8 cellular contexts compared by ENCODE assay signal in genomic region chr1:169546087-169546995, GRCh38. TPM values are rescaled to one million over a fixed set of nuclear protein-coding genes. Genes with fewer than 3 reads are reported as not detected.
DNase-seq lines count a peak whose midpoint lies in the region; ATAC-seq and TF ChIP-seq lines count a peak whose summit lies in the region.

No MANE protein-coding gene starts in this region.

- peaks cover 2 to 12% of the 10 kb centered on the region in 2 donors for H3K27me3 Mint-ChIP-seq in CD8-positive, alpha-beta memory T cell

- no peak for TF ChIP-seq POLR2A in adrenal gland (IDR thresholded peaks at IDR 0.05)

- peak; percentile 87 for TF ChIP-seq CTCF in RWPE1 (conservative IDR thresholded peaks at IDR 0.05; ENCODE audit: low read depth)
- TF ChIP-seq CTCF in adrenal gland (IDR thresholded peaks at IDR 0.05), result peak; percentile 74 to 93 (median 84)

- no peaks in the 10 kb centered on the region for H3K4me1 ChIP-seq in CD8-positive, alpha-beta memory T cell (ENCODE audit: insufficient read depth, low read length)
- H3K4me1 ChIP-seq in adrenal gland (replicated peaks in 1 of 2), result no peaks in the 10 kb centered on the region

- peak overlapping the region in 1 of 8 donors; percentile 34 for H3K27ac Mint-ChIP-seq in CD8-positive, alpha-beta memory T cell

- WGBS in adrenal gland, 4 donors, result 47 to 53% (median 48%) methylated on average over 14 to 15 of the region's 15 CpGs

- CTCF ChIA-PET in CD8-positive, alpha-beta memory T cell (lab: Charles Lee), result interaction anchor here (0.5 to 2.7 kb wide), 14 partner anchors 8 to 1204 kb away, joined by 3 to 12 read pairs (median 3); partner anchors contain the start of gene SLC19A2
- CTCF ChIA-PET in RWPE1 (lab: Yijun Ruan, JAX), result interaction anchor here (0.5 to 1.6 kb wide), 15 partner anchors 12 to 1607 kb away, joined by 3 to 9 read pairs (median 4); no protein-coding TSS in a partner anchor

- peak; percentile 12 to 68 (median 60) for DNase-seq in CD8-positive, alpha-beta memory T cell
- DNase-seq in LHCN-M2 (ENCODE audit: low read depth) (peak; percentile 82), RWPE1 (ENCODE audit: low spot score) (peak; percentile 20), adrenal gland (peak; percentile 55 to 85 (median 70)), left ventricle myocardium superior (peak; percentile 26), renal cortical epithelial cell (ENCODE audit: low read depth) (peak; percentile 76)

- no peaks in the 10 kb centered on the region for H3K9me3 Mint-ChIP-seq in CD8-positive, alpha-beta memory T cell

- intact Hi-C loops in adrenal gland (cut with DNase I) (loop anchor here (5.0 kb wide), 2 partner anchors 79 to 261 kb away; no protein-coding TSS in a partner anchor), left ventricle myocardium superior (cut with micrococcal nuclease) (loop anchor here (5.0 kb wide), 1 partner anchor 79 kb away; no protein-coding TSS in a partner anchor)

- no peaks in the 10 kb centered on the region for H3K36me3 Mint-ChIP-seq in CD8-positive, alpha-beta memory T cell

- no peak overlapping the region for H3K4me3 ChIP-seq in CD8-positive, alpha-beta memory T cell (ENCODE audit: low read length)
- H3K4me3 ChIP-seq in adrenal gland, result no peak overlapping the region

- no peaks in the 10 kb centered on the region for H3K27me3 ChIP-seq in CD8-positive, alpha-beta memory T cell (ENCODE audit: insufficient read depth, low read length, poor library complexity, severe bottlenecking)
- no peaks in the 10 kb centered on the region for H3K27me3 ChIP-seq in adrenal gland

- no peaks in the 10 kb centered on the region for H3K9me3 ChIP-seq in CD8-positive, alpha-beta memory T cell (ENCODE audit: low read length)
- no peaks in the 10 kb centered on the region for H3K9me3 ChIP-seq in adrenal gland (replicated peaks in 1 of 3)

- H3K36me3 ChIP-seq in CD8-positive, alpha-beta memory T cell (ENCODE audit: insufficient read depth, low read length), result no peaks in the 10 kb centered on the region
- no peaks in the 10 kb centered on the region for H3K36me3 ChIP-seq in adrenal gland (replicated peaks in 1 of 2)

- POLR2A ChIA-PET in CD8-positive, alpha-beta memory T cell (lab: Charles Lee), result no interaction called here
- POLR2A ChIA-PET in RWPE1 (lab: Yijun Ruan, JAX; ENCODE audit: low non-redundant PET), result no interaction called here

- H3K4me1 Mint-ChIP-seq in CD8-positive, alpha-beta memory T cell, result no peaks in the 10 kb centered on the region

- no peak overlapping the region for H3K27ac ChIP-seq in CD8-positive, alpha-beta memory T cell (ENCODE audit: low read depth, low read length)
- H3K27ac ChIP-seq in RWPE1 (no peak overlapping the region), adrenal gland (no peak overlapping the region)

- H3K4me3 Mint-ChIP-seq in CD8-positive, alpha-beta memory T cell, result no peak overlapping the region

- peak; percentile 57 for ATAC-seq in GM19397 (IDR thresholded peaks at IDR 0.05; ENCODE audit: unreplicated experiment)
- ATAC-seq in left ventricle myocardium superior, result peak; percentile 86
- ATAC-seq in GM18858 (IDR thresholded peaks at IDR 0.05; ENCODE audit: unreplicated experiment), result no peak

RNA-seq across cellular contexts. Expression of gene F5, which starts 39.9 kb away (rescaled TPM):
- total RNA-seq in CD8-positive, alpha-beta memory T cell, result 10 to 100 TPM; 72.2 to 76.5 TPM
- polyA plus RNA-seq in CD8-positive, alpha-beta memory T cell, result 0.06 TPM
- total RNA-seq in LHCN-M2 (2014; rRNA removed) (not detected in 2 replicates), adrenal gland (under 1 TPM in 4 of 8 donors, not detected in 4; under 0.01 to 0.39 (median 0.11) TPM), left ventricle myocardium superior (11.8 TPM), renal cortical epithelial cell (under 0.01 and 0.05 TPM in 2 replicates)
- polyA plus RNA-seq in LHCN-M2 (2012), result not detected
- polyA plus RNA-seq in adrenal gland, result under 1 TPM; 0.13 to 0.88 (median 0.64) TPM

Comparison
In these comparisons a context has a peak if more than half of its experiments do, and no peak if none do; other contexts are left out.
1. DNase-seq: peak in every context shown above with its lines; median percentile 82 in LHCN-M2; 76 in renal cortical epithelial cell; 70 in adrenal gland; 60 in CD8-positive, alpha-beta memory T cell; 26 in left ventricle myocardium superior; 20 in RWPE1.